Comparison of ENCODE assay signal across 1 cellular context in the genomic region with DNA sequence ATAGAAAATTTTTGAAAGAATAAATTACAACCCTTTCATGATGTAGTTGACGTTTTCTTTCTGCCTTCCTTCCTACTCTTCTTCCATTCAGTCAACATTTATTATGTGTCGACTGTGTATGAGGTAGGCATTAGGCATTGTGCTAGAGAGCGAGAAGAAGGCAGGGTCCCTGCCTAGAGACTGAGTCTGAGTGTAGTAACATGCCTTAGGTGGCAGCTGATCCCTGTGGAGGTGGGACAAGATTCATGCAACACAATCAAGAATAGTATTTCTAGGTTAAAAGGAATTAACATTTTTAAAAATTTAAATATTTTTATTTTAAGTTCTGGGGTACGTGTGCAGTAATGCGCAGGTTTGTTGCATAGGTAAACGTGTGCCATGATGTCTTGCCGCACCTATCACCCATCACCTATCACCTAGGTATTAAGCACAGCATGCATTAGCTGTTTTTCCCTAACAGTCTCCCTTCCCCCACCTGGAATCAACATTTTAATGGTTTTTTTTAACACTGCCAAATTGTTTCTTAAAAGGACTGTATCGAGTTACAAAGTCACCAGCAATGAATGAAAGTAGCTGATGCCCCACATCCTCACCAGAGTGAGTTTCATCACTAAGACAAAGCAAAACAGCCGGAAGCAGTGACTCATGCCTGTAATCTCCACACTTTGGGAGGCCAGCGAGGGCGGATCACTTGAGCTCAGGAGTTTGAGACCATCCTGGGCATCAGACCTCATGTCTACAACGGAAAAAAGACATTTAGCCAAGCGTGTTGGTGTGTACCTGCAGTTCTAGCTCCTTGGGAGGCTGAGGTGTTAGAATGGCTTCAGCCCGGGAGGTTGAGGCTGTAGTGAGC.
TF ChIP-seq lines count a peak whose summit lies in the region.

No MANE protein-coding gene starts in this region.

TF ChIP-seq in SK-N-SH, 30 proteins besides CTCF, POLR2A, EP300 and RAD21 (continued from another document):
- TF ChIP-seq, protein P1, sequence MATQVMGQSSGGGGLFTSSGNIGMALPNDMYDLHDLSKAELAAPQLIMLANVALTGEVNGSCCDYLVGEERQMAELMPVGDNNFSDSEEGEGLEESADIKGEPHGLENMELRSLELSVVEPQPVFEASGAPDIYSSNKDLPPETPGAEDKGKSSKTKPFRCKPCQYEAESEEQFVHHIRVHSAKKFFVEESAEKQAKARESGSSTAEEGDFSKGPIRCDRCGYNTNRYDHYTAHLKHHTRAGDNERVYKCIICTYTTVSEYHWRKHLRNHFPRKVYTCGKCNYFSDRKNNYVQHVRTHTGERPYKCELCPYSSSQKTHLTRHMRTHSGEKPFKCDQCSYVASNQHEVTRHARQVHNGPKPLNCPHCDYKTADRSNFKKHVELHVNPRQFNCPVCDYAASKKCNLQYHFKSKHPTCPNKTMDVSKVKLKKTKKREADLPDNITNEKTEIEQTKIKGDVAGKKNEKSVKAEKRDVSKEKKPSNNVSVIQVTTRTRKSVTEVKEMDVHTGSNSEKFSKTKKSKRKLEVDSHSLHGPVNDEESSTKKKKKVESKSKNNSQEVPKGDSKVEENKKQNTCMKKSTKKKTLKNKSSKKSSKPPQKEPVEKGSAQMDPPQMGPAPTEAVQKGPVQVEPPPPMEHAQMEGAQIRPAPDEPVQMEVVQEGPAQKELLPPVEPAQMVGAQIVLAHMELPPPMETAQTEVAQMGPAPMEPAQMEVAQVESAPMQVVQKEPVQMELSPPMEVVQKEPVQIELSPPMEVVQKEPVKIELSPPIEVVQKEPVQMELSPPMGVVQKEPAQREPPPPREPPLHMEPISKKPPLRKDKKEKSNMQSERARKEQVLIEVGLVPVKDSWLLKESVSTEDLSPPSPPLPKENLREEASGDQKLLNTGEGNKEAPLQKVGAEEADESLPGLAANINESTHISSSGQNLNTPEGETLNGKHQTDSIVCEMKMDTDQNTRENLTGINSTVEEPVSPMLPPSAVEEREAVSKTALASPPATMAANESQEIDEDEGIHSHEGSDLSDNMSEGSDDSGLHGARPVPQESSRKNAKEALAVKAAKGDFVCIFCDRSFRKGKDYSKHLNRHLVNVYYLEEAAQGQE (IDR thresholded peaks at IDR 0.05; ENCODE audit: low read depth, low read length) = no peak
- TF ChIP-seq TCF12 (IDR thresholded peaks at IDR 0.05) (peak; percentile 54), MEF2A (IDR thresholded peaks at IDR 0.05; ENCODE audit: borderline replicate concordance, low read depth) (no peak), RCOR1 (IDR thresholded peaks at IDR 0.05; ENCODE audit: low read length) (no peak), CHD2 (IDR thresholded peaks at IDR 0.05; ENCODE audit: low read length, partially characterized antibody) (no peak), MXI1 (IDR thresholded peaks at IDR 0.05; ENCODE audit: low read depth, low read length) (no peak), TEAD4 (IDR thresholded peaks at IDR 0.05; ENCODE audit: borderline replicate concordance, insufficient read depth) (peak; percentile 29; the same call in 1 of the 2 replicates), YY1 (IDR thresholded peaks at IDR 0.05; ENCODE audit: low read depth) (no peak), SIN3A (IDR thresholded peaks at IDR 0.05; ENCODE audit: borderline replicate concordance, low read depth, low read length) (0 out of 2 replicates have a peak, but pooled peaks have one; percentile 31), FOXJ3 (CRISPR knock-in tag; IDR thresholded peaks at IDR 0.05) (no peak), POLR2AphosphoS5 (IDR thresholded peaks at IDR 0.05; ENCODE audit: low read depth, low read length) (peak; percentile 28; the same call in 1 of the 2 replicates), RFX5 (IDR thresholded peaks at IDR 0.05; ENCODE audit: low read length) (no peak), JUND (IDR thresholded peaks at IDR 0.05) (peak; percentile 87), SMC3 (IDR thresholded peaks at IDR 0.05; ENCODE audit: low read depth, low read length) (no peak)
- TF ChIP-seq, protein P2, sequence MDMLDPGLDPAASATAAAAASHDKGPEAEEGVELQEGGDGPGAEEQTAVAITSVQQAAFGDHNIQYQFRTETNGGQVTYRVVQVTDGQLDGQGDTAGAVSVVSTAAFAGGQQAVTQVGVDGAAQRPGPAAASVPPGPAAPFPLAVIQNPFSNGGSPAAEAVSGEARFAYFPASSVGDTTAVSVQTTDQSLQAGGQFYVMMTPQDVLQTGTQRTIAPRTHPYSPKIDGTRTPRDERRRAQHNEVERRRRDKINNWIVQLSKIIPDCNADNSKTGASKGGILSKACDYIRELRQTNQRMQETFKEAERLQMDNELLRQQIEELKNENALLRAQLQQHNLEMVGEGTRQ (IDR thresholded peaks at IDR 0.05; ENCODE audit: borderline replicate concordance, low read depth, low read length) = no peak
- TF ChIP-seq, protein P3, sequence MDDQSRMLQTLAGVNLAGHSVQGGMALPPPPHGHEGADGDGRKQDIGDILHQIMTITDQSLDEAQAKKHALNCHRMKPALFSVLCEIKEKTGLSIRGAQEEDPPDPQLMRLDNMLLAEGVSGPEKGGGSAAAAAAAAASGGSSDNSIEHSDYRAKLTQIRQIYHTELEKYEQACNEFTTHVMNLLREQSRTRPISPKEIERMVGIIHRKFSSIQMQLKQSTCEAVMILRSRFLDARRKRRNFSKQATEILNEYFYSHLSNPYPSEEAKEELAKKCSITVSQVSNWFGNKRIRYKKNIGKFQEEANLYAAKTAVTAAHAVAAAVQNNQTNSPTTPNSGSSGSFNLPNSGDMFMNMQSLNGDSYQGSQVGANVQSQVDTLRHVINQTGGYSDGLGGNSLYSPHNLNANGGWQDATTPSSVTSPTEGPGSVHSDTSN (IDR thresholded peaks at IDR 0.05) = peak; percentile 49
- TF ChIP-seq, protein P4, sequence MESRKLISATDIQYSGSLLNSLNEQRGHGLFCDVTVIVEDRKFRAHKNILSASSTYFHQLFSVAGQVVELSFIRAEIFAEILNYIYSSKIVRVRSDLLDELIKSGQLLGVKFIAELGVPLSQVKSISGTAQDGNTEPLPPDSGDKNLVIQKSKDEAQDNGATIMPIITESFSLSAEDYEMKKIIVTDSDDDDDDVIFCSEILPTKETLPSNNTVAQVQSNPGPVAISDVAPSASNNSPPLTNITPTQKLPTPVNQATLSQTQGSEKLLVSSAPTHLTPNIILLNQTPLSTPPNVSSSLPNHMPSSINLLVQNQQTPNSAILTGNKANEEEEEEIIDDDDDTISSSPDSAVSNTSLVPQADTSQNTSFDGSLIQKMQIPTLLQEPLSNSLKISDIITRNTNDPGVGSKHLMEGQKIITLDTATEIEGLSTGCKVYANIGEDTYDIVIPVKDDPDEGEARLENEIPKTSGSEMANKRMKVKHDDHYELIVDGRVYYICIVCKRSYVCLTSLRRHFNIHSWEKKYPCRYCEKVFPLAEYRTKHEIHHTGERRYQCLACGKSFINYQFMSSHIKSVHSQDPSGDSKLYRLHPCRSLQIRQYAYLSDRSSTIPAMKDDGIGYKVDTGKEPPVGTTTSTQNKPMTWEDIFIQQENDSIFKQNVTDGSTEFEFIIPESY (IDR thresholded peaks at IDR 0.05; ENCODE audit: borderline replicate concordance, low read depth) = no peak
